9 cellular contexts compared by ENCODE assay signal in genomic region chr9:95091971-95092320, GRCh38.
DNase-seq lines count a peak whose midpoint lies in the region; ATAC-seq, FAIRE-seq and TF ChIP-seq lines count a peak whose summit lies in the region.
"Had no signal": no experiment of that assay in that cellular context is flagged by ENCODE, and none has a peak within 500 bp of the region (broad histone marks: within the 10 kb centered on the region; RNA-seq: fewer than 3 reads in every experiment).

No MANE protein-coding gene starts in this region.

- BruUV-seq in PC-3 (replicated peaks; lab: Mats Ljungman, UMichigan) = no TSS peak

- TF ChIP-seq POLR2A in A549 (IDR thresholded peaks at IDR 0.05; ENCODE audit: low read length) = no peak

- H3K27ac Mint-ChIP-seq in neural progenitor cell = peak overlapping the region; percentile 95
- no peak overlapping the region for H3K27ac Mint-ChIP-seq in activated CD4-positive, alpha-beta T cell treated with anti-CD3 and anti-CD28 coated beads, Interleukin-2, amount 10 ng/mL, durations not matched to agents 24 days and 14 days

- peak in 1 of 2 experiments; percentile 45 for DNase-seq in A549 (ENCODE audit: low read depth in 1 of 2, low spot score in 1 of 2)
- peak; percentile 53 for DNase-seq in PC-3
- no peak for DNase-seq in epithelial cell of prostate (ENCODE audit: low read depth, low spot score)
- no peak for DNase-seq in neural progenitor cell (ENCODE audit: low spot score)
- no peak for DNase-seq in NCI-H2107 treated with DMSO at 0.1 percent for 48 hours (lab: John Stamatoyannopoulos, UW; ENCODE audit: unreplicated experiment)
- DNase-seq in activated CD4-positive, alpha-beta T cell treated with anti-CD3 and anti-CD28 coated beads, Interleukin-2, amount 10 ng/mL, durations not matched to agents 24 days and 14 days = no peak
- DNase-seq in KBM-7 = no peak
- no peak for DNase-seq in posterior vena cava (ENCODE audit: low spot score)

- no peaks in the 10 kb centered on the region for H3K79me2 ChIP-seq in PC-3 (ENCODE audit: low read length)
- no peaks in the 10 kb centered on the region for H3K79me2 ChIP-seq in neural progenitor cell (ENCODE audit: low read depth)

- H3K4me3 ChIP-seq in A549 (no peak overlapping the region), PC-3 (ENCODE audit: low read length) (peak overlapping the region; percentile 20; the same call in 1 of the 2 replicates), neural progenitor cell (no peak overlapping the region)

- H3K9me3 ChIP-seq in A549 = no peaks in the 10 kb centered on the region
- no peaks in the 10 kb centered on the region for H3K9me3 ChIP-seq in PC-3 (ENCODE audit: low read length)
- H3K9me3 ChIP-seq in neural progenitor cell (ENCODE audit: low read depth) = no peaks in the 10 kb centered on the region

- TF ChIP-seq CTCF in A549 (IDR thresholded peaks at IDR 0.05) (no peak), PC-3 (conservative IDR thresholded peaks at IDR 0.05; ENCODE audit: low read depth, low read length) (no peak), neural progenitor cell (IDR thresholded peaks at IDR 0.05) (no peak)

- H3K4me2 ChIP-seq in A549 = 0 out of 3 replicates have a peak overlapping the region, but pooled peaks have one; percentile 12
- peak overlapping the region; percentile 62 for H3K4me2 ChIP-seq in PC-3 (ENCODE audit: low read length)
- peak overlapping the region; percentile 26 for H3K4me2 ChIP-seq in neural progenitor cell

- intact Hi-C loops in PC-3 (cut with micrococcal nuclease) (no loop called here), posterior vena cava (cut with DNase I) (no loop called here)
- intact Hi-C loops in activated CD4-positive, alpha-beta T cell treated with anti-CD3 and anti-CD28 coated beads, Interleukin-2, amount 10 ng/mL, durations not matched to agents 24 days and 14 days (cut with micrococcal nuclease) = no loop called here

- in situ Hi-C loops in KBM-7 (cut with MboI; ENCODE audit: low pct_unique_long_range_greater_than_20kb, low sequenced_read_pairs) = no loop called here

- POLR2A ChIA-PET in A549 (lab: Yijun Ruan, JAX) (no interaction called here), PC-3 (lab: Charles Lee; ENCODE audit: unreplicated experiment) (no interaction called here)

- H3K36me3 ChIP-seq in PC-3 (ENCODE audit: low read depth, low read length) (no peaks in the 10 kb centered on the region), neural progenitor cell (no peaks in the 10 kb centered on the region)

- H4K20me1 ChIP-seq in PC-3 (ENCODE audit: low read length) (no peaks in the 10 kb centered on the region), neural progenitor cell (ENCODE audit: low read depth) (peaks cover 55% of the 10 kb centered on the region)

- H3F3A ChIP-seq in PC-3 (ENCODE audit: low read length, unreplicated experiment) (no peaks in the 10 kb centered on the region), neural progenitor cell (ENCODE audit: low read depth) (peaks cover 20% of the 10 kb centered on the region)

- H3K4me1 ChIP-seq in A549 (peaks cover 73% of the 10 kb centered on the region), PC-3 (ENCODE audit: insufficient read depth, low read length) (peaks cover 30% of the 10 kb centered on the region), neural progenitor cell (peaks cover 22% of the 10 kb centered on the region)

- peaks cover 22% of the 10 kb centered on the region for H3K27me3 Mint-ChIP-seq in neural progenitor cell (ENCODE audit: insufficient read depth, low read depth)
- H3K27me3 Mint-ChIP-seq in activated CD4-positive, alpha-beta T cell treated with anti-CD3 and anti-CD28 coated beads, Interleukin-2, amount 10 ng/mL, durations not matched to agents 24 days and 14 days = no peaks in the 10 kb centered on the region

- H3K4me1 Mint-ChIP-seq in neural progenitor cell = peaks cover 76% of the 10 kb centered on the region
- H3K4me1 Mint-ChIP-seq in activated CD4-positive, alpha-beta T cell treated with anti-CD3 and anti-CD28 coated beads, Interleukin-2, amount 10 ng/mL, durations not matched to agents 24 days and 14 days = peaks cover 13% of the 10 kb centered on the region

- ATAC-seq in A549 (peak; percentile 2 to 7), PC-3 (peak; percentile 59)

- H3K27ac ChIP-seq in A549 (peak overlapping the region; percentile 63 to 78), PC-3 (ENCODE audit: low read length) (peak overlapping the region; percentile 95), epithelial cell of prostate (peak overlapping the region; percentile 95), neural progenitor cell (no peak overlapping the region)

- H3K9me3 Mint-ChIP-seq in neural progenitor cell = no peaks in the 10 kb centered on the region
- no peaks in the 10 kb centered on the region for H3K9me3 Mint-ChIP-seq in activated CD4-positive, alpha-beta T cell treated with anti-CD3 and anti-CD28 coated beads, Interleukin-2, amount 10 ng/mL, durations not matched to agents 24 days and 14 days

- H3K9ac ChIP-seq in PC-3 (ENCODE audit: low read length) = peak overlapping the region; percentile 66
- H3K9ac ChIP-seq in neural progenitor cell = no peak overlapping the region

- peak overlapping the region; percentile 41 for H3K4me3 Mint-ChIP-seq in neural progenitor cell
- H3K4me3 Mint-ChIP-seq in activated CD4-positive, alpha-beta T cell treated with anti-CD3 and anti-CD28 coated beads, Interleukin-2, amount 10 ng/mL, durations not matched to agents 24 days and 14 days = no peak overlapping the region
- H3K4me3 Mint-ChIP-seq: CD14-positive monocyte had no signal

- no peak for FAIRE-seq in A549 (lab: Jason Lieb, UNC)

- H3K27me3 ChIP-seq in PC-3 (ENCODE audit: low read length) (no peaks in the 10 kb centered on the region), neural progenitor cell (no peaks in the 10 kb centered on the region)

- H3K36me3 Mint-ChIP-seq in neural progenitor cell = peaks cover 28% of the 10 kb centered on the region
- H3K36me3 Mint-ChIP-seq in activated CD4-positive, alpha-beta T cell treated with anti-CD3 and anti-CD28 coated beads, Interleukin-2, amount 10 ng/mL, durations not matched to agents 24 days and 14 days (ENCODE audit: low read depth) = no peaks in the 10 kb centered on the region
- H3K36me3 Mint-ChIP-seq: CD14-positive monocyte had no signal

- TF ChIP-seq RAD21 in A549 (conservative IDR thresholded peaks at IDR 0.05 in 1 of 2, IDR thresholded peaks at IDR 0.05 in 1 of 2) = no peak

- CTCF ChIA-PET in A549 (lab: Yijun Ruan, JAX) = interaction anchor here (0.7 to 2.0 kb wide), 7 partner anchors 24 to 410 kb away, joined by 3 to 11 read pairs (median 4); no protein-coding TSS in a partner anchor
- CTCF ChIA-PET in PC-3 (lab: Charles Lee) = interaction anchor here (0.6 to 1.4 kb wide), 3 partner anchors 24 to 266 kb away, joined by 4 to 5 read pairs (median 4); no protein-coding TSS in a partner anchor

- H3K9me2 ChIP-seq in PC-3 (replicated peaks; ENCODE audit: low read length) = no peaks in the 10 kb centered on the region

- 85% methylated on average over 3 of the region's 4 CpGs for WGBS in A549 (ENCODE audit: missing lambda C conversion rate)

- TF ChIP-seq EP300 in A549 (IDR thresholded peaks at IDR 0.05) = no peak

- H2AFZ ChIP-seq in PC-3 (ENCODE audit: low read length) = peak overlapping the region; percentile 36; the same call in 1 of the 2 replicates
- H2AFZ ChIP-seq in neural progenitor cell (replicated peaks) = no peak overlapping the region

TF ChIP-seq in A549, 52 proteins besides CTCF, POLR2A, EP300 and RAD21:
- TF ChIP-seq, protein P1, sequence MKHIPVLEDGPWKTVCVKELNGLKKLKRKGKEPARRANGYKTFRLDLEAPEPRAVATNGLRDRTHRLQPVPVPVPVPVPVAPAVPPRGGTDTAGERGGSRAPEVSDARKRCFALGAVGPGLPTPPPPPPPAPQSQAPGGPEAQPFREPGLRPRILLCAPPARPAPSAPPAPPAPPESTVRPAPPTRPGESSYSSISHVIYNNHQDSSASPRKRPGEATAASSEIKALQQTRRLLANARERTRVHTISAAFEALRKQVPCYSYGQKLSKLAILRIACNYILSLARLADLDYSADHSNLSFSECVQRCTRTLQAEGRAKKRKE (CRISPR knock-in tag; IDR thresholded peaks at IDR 0.05; ENCODE audit: low read depth) = no peak
- no peak for TF ChIP-seq MYC (IDR thresholded peaks at IDR 0.05; ENCODE audit: borderline replicate concordance, low read length)
- no peak for TF ChIP-seq CHD2 (IDR thresholded peaks at IDR 0.05; ENCODE audit: low read length, partially characterized antibody)
- no peak for TF ChIP-seq PHF8 (IDR thresholded peaks at IDR 0.05; ENCODE audit: borderline replicate concordance, low read depth)
- TF ChIP-seq POLR2AphosphoS2 (conservative IDR thresholded peaks at IDR 0.05; ENCODE audit: low read length) = no peak
- TF ChIP-seq, protein P2, sequence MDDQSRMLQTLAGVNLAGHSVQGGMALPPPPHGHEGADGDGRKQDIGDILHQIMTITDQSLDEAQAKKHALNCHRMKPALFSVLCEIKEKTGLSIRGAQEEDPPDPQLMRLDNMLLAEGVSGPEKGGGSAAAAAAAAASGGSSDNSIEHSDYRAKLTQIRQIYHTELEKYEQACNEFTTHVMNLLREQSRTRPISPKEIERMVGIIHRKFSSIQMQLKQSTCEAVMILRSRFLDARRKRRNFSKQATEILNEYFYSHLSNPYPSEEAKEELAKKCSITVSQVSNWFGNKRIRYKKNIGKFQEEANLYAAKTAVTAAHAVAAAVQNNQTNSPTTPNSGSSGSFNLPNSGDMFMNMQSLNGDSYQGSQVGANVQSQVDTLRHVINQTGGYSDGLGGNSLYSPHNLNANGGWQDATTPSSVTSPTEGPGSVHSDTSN (IDR thresholded peaks at IDR 0.05) = no peak
- TF ChIP-seq HDAC2 (IDR thresholded peaks at IDR 0.05) = no peak
- TF ChIP-seq RARB (CRISPR knock-in tag; IDR thresholded peaks at IDR 0.05) = no peak
- TF ChIP-seq GATA3 (IDR thresholded peaks at IDR 0.05; ENCODE audit: borderline replicate concordance) = no peak
- no peak for TF ChIP-seq KDM1A (IDR thresholded peaks at IDR 0.05; ENCODE audit: low read depth)
- TF ChIP-seq NFE2L2 (conservative IDR thresholded peaks at IDR 0.05; ENCODE audit: low read length) = no peak

Comparison
In these comparisons a context has a peak if more than half of its experiments do, and no peak if none do; other contexts are left out.
1. H3K4me2 ChIP-seq: peak in every context shown above with its lines; median percentile 62 in PC-3; 26 in neural progenitor cell; 12 in A549.